25 cellular contexts compared by ENCODE assay signal in the genomic region with DNA sequence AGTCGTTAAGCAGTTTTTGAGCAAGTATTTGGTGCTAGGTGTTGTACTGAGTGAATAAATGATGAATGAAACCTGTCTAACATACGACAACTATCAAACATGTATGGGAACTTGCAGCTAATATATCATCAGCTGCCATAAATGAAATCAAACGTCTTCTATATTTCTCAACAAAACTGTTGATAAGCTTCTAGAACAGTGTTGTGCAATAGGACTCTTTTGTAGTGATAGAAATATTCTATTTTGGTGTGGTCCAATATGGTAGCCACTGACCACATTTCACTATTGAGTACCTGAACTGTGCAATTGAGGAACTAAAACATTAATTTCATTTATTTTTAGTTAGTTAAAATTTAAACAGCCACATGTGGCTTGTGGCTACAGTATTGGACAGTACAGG. TPM values are rescaled to one million over a fixed set of nuclear protein-coding genes. Genes with fewer than 3 reads are reported as not detected.
"Had no signal": no experiment of that assay in that cellular context is flagged by ENCODE, and none has a peak within 500 bp of the region (broad histone marks: within the 10 kb centered on the region; RNA-seq: fewer than 3 reads in every experiment).

No MANE protein-coding gene starts in this region.

- H3K4me3 ChIP-seq: hepatocyte, left ventricle myocardium inferior, lower lobe of right lung, right atrium auricular region, smooth muscle cell, suprapubic skin, thyroid gland had no signal

- DNase-seq: effector CD4-positive, alpha-beta T cell; endodermal cell; erythroblast; foreskin melanocyte; head of caudate nucleus; kidney; left cardiac atrium; left ventricle myocardium inferior; lower lobe of right lung; natural killer cell; posterior cingulate gyrus; stimulated activated CD4-positive, alpha-beta T cell treated with anti-CD3 and anti-CD28 coated beads, Interleukin-2, amount 100 ng/mL, for 48 hours; stimulated activated CD8-positive, alpha-beta memory T cell treated with anti-CD3 and anti-CD28 coated beads, Interleukin-4, amount 100 ng/mL, for 48 hours; stimulated activated naive CD8-positive, alpha-beta T cell treated with anti-CD3 and anti-CD28 coated beads, Interleukin-15, Interleukin-2, amounts not matched to agents 100 U/mL and 50 U/mL, for 24 hours; thyroid gland had no signal

- H3K27me3 ChIP-seq: hepatocyte, right atrium auricular region, suprapubic skin, thyroid gland had no signal

- H3K9me3 ChIP-seq: lower lobe of right lung, suprapubic skin, thyroid gland had no signal

- H3K36me3 ChIP-seq: left ventricle myocardium inferior, lower lobe of right lung, right atrium auricular region, suprapubic skin, thyroid gland had no signal

- H3K4me2 ChIP-seq: hepatocyte, smooth muscle cell had no signal

- ATAC-seq: left cardiac atrium; lower lobe of right lung; natural killer cell; stimulated activated effector memory CD8-positive, alpha-beta T cell treated with anti-CD3 and anti-CD28 coated beads, Interleukin-12 subunit alpha, Interleukin-12 subunit beta, amount 100 ng/mL, for 72 hours; stimulated activated naive CD8-positive, alpha-beta T cell treated with anti-CD3 and anti-CD28 coated beads, Interleukin-15, Interleukin-2, amounts not matched to agents 100 U/mL and 50 U/mL, for 24 hours had no signal

- H3K27ac ChIP-seq: hepatocyte, left ventricle myocardium inferior, lower lobe of right lung, right atrium auricular region, suprapubic skin, thyroid gland had no signal

- H3K4me1 ChIP-seq: left ventricle myocardium inferior, lower lobe of right lung, right atrium auricular region, suprapubic skin, thyroid gland had no signal

- H2AFZ ChIP-seq: hepatocyte had no signal

- H3K79me2 ChIP-seq: hepatocyte had no signal

- FAIRE-seq: endothelial cell of umbilical vein, kidney had no signal

RNA-seq across cellular contexts. Expression of gene FYB1, which starts 16.3 kb away (rescaled TPM):
- total RNA-seq: dermis microvascular lymphatic vessel endothelial cell, endodermal cell, myocyte, neural crest cell, osteocyte had no signal
- polyA plus RNA-seq: endothelial cell of umbilical vein had no signal
